Comparison of ENCODE assay signal across 8 cellular contexts in the genomic region with DNA sequence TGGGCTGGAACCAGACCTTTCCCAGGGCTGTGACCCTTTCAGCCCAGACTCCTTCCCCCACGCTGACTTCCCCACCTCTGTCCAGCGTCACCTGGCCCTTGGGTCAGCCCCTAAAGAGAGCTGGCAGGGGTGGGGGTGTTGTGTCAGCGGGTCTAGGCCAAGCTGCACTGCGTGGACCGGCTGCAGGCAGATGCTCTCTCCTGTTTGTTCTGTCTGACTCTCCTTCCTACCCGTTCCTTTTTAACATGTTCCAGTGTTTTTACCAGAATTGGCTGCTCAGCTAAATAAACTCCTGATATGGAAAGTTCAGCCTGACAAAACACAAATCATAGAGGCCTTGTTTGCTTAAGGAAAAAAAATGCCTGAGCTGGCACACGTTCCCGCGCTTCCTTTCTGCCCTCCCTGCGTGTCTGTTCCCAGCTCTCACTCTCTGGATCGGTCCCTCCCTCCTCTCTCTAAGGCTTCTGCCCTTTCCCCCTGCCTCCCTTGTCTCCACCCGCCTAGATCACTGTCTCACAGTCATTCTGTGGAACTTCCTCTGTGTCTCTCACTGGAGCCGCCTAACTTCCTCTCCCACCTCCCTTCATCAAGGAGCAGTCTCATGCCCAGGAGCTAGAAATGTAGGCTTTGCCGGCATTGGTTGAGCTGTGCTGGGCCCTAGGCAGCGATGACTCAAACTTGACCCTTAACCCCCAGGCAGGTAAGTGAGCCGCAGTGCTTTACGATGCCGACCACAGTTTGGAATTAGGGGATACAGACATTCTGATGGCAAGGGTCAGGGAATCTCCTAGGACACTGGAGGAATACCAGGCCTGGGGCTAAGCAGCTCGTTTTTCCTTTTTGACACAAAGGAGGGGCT. TPM values are rescaled to one million over a fixed set of nuclear protein-coding genes. Genes with fewer than 3 reads are reported as not detected.
DNase-seq lines count a peak whose midpoint lies in the region; ATAC-seq, FAIRE-seq and TF ChIP-seq lines count a peak whose summit lies in the region.

No MANE protein-coding gene starts in this region.

- peak overlapping the region; percentile 7 for H3K4me2 ChIP-seq in keratinocyte (ENCODE audit: control insufficient read depth, extremely low read depth, insufficient read depth, low read depth, low read length)

- peak overlapping the region in 1 of 2 donors; percentile 12 for H3K4me3 Mint-ChIP-seq in stimulated activated naive B cell treated with anti-CD40 and anti-IgM and Interleukin-4, amounts not matched to agents 10 μg/mL and 1 μg/mL and 100 μg/mL, for 72 hours

- H3K4me3 ChIP-seq in body of pancreas: no peak overlapping the region
- H3K4me3 ChIP-seq in keratinocyte (ENCODE audit: control insufficient read depth in 2 of 3, extremely low read depth in 1 of 3, insufficient read depth in 2 of 3, low read depth in 1 of 3, low read length in 3 of 3): no peak overlapping the region

- H4K20me1 ChIP-seq in keratinocyte (ENCODE audit: control insufficient read depth, extremely low read depth, insufficient read depth, low read length): no peaks in the 10 kb centered on the region

- DNase-seq in DMS53 (lab: John Stamatoyannopoulos, UW) (peak; percentile 85), NCI-H2227 (lab: John Stamatoyannopoulos, UW; ENCODE audit: unreplicated experiment) (peak; percentile 38), body of pancreas (peak; percentile 72 to 88 (median 80)), keratinocyte (ENCODE audit: low read depth, low spot score) (peak; percentile 33), occipital lobe (lab: John Stamatoyannopoulos, UW) (no peak)
- DNase-seq in stimulated activated naive B cell treated with anti-CD40 and anti-IgM and Interleukin-4, amounts not matched to agents 10 μg/mL and 1 μg/mL and 100 μg/mL, for 72 hours: no peak

- WGBS in body of pancreas, 2 donors: 4 to 6% methylated on average over 15 to 19 of the region's 19 CpGs

- peak overlapping the region; percentile 63 for H2AFZ ChIP-seq in keratinocyte (ENCODE audit: control insufficient read depth, low read length)

- ATAC-seq in body of pancreas (peak; percentile 62), HG02678 (IDR thresholded peaks at IDR 0.05; ENCODE audit: unreplicated experiment) (no peak), HG02759 (IDR thresholded peaks at IDR 0.05; ENCODE audit: unreplicated experiment) (no peak)
- peak in 1 of 2 donors; percentile 10 for ATAC-seq in stimulated activated naive B cell treated with anti-CD40 and anti-IgM and Interleukin-4, amounts not matched to agents 10 μg/mL and 1 μg/mL and 100 μg/mL, for 72 hours (replicated peaks)

- no peaks in the 10 kb centered on the region for H3K79me2 ChIP-seq in keratinocyte (ENCODE audit: control insufficient read depth, insufficient read depth, low read length)

- H3K36me3 ChIP-seq in body of pancreas (replicated peaks in 1 of 2; ENCODE audit: insufficient read depth in 1 of 2, low read depth in 2 of 2) (peaks cover 0 to 5% of the 10 kb centered on the region in 2 donors), keratinocyte (ENCODE audit: control insufficient read depth in 2 of 2, extremely low read depth in 1 of 2, insufficient read depth in 2 of 2, low read length in 2 of 2) (peaks cover 11% of the 10 kb centered on the region in 2 experiments)

- TF ChIP-seq CTCF in body of pancreas (IDR thresholded peaks at IDR 0.05): no peak
- TF ChIP-seq CTCF in keratinocyte (optimal IDR thresholded peaks at IDR 0.05 in 1 of 3, IDR thresholded peaks at IDR 0.05 in 1 of 3, conservative IDR thresholded peaks at IDR 0.05 in 1 of 3; ENCODE audit: extremely low read depth in 1 of 3, insufficient read depth in 2 of 3, low read length in 3 of 3): no peak

- peak overlapping the region; percentile 88 to 97 (median 94) for H3K27ac ChIP-seq in body of pancreas
- H3K27ac ChIP-seq in keratinocyte (ENCODE audit: control insufficient read depth, insufficient read depth, low read length): peak overlapping the region; percentile 59

- no peaks in the 10 kb centered on the region for H3K27me3 Mint-ChIP-seq in stimulated activated naive B cell treated with anti-CD40 and anti-IgM and Interleukin-4, amounts not matched to agents 10 μg/mL and 1 μg/mL and 100 μg/mL, for 72 hours

- peaks cover 25 to 46% of the 10 kb centered on the region in 2 donors for H3K4me1 Mint-ChIP-seq in stimulated activated naive B cell treated with anti-CD40 and anti-IgM and Interleukin-4, amounts not matched to agents 10 μg/mL and 1 μg/mL and 100 μg/mL, for 72 hours

- H3K4me1 ChIP-seq in body of pancreas (peaks cover 50% of the 10 kb centered on the region), keratinocyte (ENCODE audit: control insufficient read depth, extremely low read depth, insufficient read depth, low read length) (peaks cover 18% of the 10 kb centered on the region)

- FAIRE-seq in keratinocyte (lab: Jason Lieb, UNC): peak; percentile 77

- H3K9me3 ChIP-seq in body of pancreas (no peaks in the 10 kb centered on the region), keratinocyte (ENCODE audit: control insufficient read depth, low read depth, low read length) (no peaks in the 10 kb centered on the region)

- intact Hi-C loops in body of pancreas (cut with DNase I): no loop called here

- H3K9me1 ChIP-seq in keratinocyte (ENCODE audit: control insufficient read depth, extremely low read depth, insufficient read depth, low read length): no peaks in the 10 kb centered on the region

- dilution Hi-C loops in keratinocyte (cut with MboI; ENCODE audit: extremely low pct_ligation_motif_present, low sequenced_read_pairs): no loop called here

- H3K9ac ChIP-seq in keratinocyte (ENCODE audit: control insufficient read depth, extremely low read depth, insufficient read depth, low read length): peak overlapping the region; percentile 57

- peak overlapping the region; percentile 87 for H3K27ac Mint-ChIP-seq in stimulated activated naive B cell treated with anti-CD40 and anti-IgM and Interleukin-4, amounts not matched to agents 10 μg/mL and 1 μg/mL and 100 μg/mL, for 72 hours

- no peaks in the 10 kb centered on the region for H3K9me3 Mint-ChIP-seq in stimulated activated naive B cell treated with anti-CD40 and anti-IgM and Interleukin-4, amounts not matched to agents 10 μg/mL and 1 μg/mL and 100 μg/mL, for 72 hours

- TF ChIP-seq POLR2A in body of pancreas (IDR thresholded peaks at IDR 0.05): peak in 2 of 3 donors; percentile 34 to 45

- peaks cover 19 to 38% of the 10 kb centered on the region in 2 donors for H3K36me3 Mint-ChIP-seq in stimulated activated naive B cell treated with anti-CD40 and anti-IgM and Interleukin-4, amounts not matched to agents 10 μg/mL and 1 μg/mL and 100 μg/mL, for 72 hours

- H3K27me3 ChIP-seq in body of pancreas (no peaks in the 10 kb centered on the region), keratinocyte (ENCODE audit: control insufficient read depth, extremely low read depth, insufficient read depth, low read length) (no peaks in the 10 kb centered on the region)

RNA-seq across cellular contexts. Expression of gene MLXIP, which starts 15.5 kb away (rescaled TPM):
- total RNA-seq in body of pancreas (10 to 100 TPM; 43.6 to 84.0 TPM), occipital lobe (7.6 TPM)
- 4.7 to 17.8 TPM (median 5.5 TPM) in 3 replicates for polyA plus RNA-seq in keratinocyte
- 7.1 TPM for polyA plus RNA-seq in keratinocyte (2011; ENCODE audit: low read depth)
- polyA plus RNA-seq in keratinocyte (2011; cell fraction: cytosol; rRNA removed): 7.3 and 10.1 TPM in 2 replicates
- polyA plus RNA-seq in keratinocyte (2011; cell fraction: nucleus; rRNA removed): 37.9 and 81.1 TPM in 2 replicates
- polyA plus RNA-seq in keratinocyte (2012; ENCODE audit: low replicate concordance): 19.4 and 29.7 TPM in 2 replicates
- polyA minus RNA-seq in keratinocyte: 15.1 to 65.2 TPM (median 19.5 TPM) in 3 replicates
- 12.3 TPM for polyA minus RNA-seq in keratinocyte (2011; cell fraction: cytosol; rRNA and poly(A)+ RNA removed)
- polyA minus RNA-seq in keratinocyte (2011; cell fraction: nucleus; rRNA and poly(A)+ RNA removed): 23.0 and 32.1 TPM in 2 replicates

RNA-seq across cellular contexts. Expression of gene BCL7A, which starts 41.4 kb away (rescaled TPM):
- 10 to 100 TPM; 19.1 to 25.2 TPM for total RNA-seq in body of pancreas
- 9.6 to 17.2 TPM (median 12.8 TPM) in 3 replicates for polyA plus RNA-seq in keratinocyte
- 10.0 TPM for polyA plus RNA-seq in keratinocyte (2011; ENCODE audit: low read depth)
- 10.0 and 11.9 TPM in 2 replicates for polyA plus RNA-seq in keratinocyte (2011; cell fraction: cytosol; rRNA removed)
- polyA plus RNA-seq in keratinocyte (2011; cell fraction: nucleus; rRNA removed): 16.2 and 17.3 TPM in 2 replicates
- polyA plus RNA-seq in keratinocyte (2012; ENCODE audit: low replicate concordance): 15.5 and 15.9 TPM in 2 replicates
- 8.8 to 16.8 TPM (median 13.5 TPM) in 3 replicates for polyA minus RNA-seq in keratinocyte
- 7.1 TPM for polyA minus RNA-seq in keratinocyte (2011; cell fraction: cytosol; rRNA and poly(A)+ RNA removed)
- 6.8 and 11.6 TPM in 2 replicates for polyA minus RNA-seq in keratinocyte (2011; cell fraction: nucleus; rRNA and poly(A)+ RNA removed)
- 103 TPM for total RNA-seq in occipital lobe

Comparison
In these comparisons a context has a peak if more than half of its experiments do, and no peak if none do; other contexts are left out.
1. DNase-seq: peak in DMS53 (single experiment), NCI-H2227 (single experiment), body of pancreas (4 of 4) and keratinocyte (single experiment); none in stimulated activated naive B cell treated with anti-CD40 and anti-IgM and Interleukin-4, amounts not matched to agents 10 μg/mL and 1 μg/mL and 100 μg/mL, for 72 hours (single experiment) and occipital lobe (single experiment).